In genomic region chr9:115957571-115957970, GRCh38 we compare ENCODE assay signal across 14 cellular contexts.
"Had no signal": no experiment of that assay in that cellular context is flagged by ENCODE, and none has a peak within 500 bp of the region (broad histone marks: within the 10 kb centered on the region; RNA-seq: fewer than 3 reads in every experiment).

No MANE protein-coding gene starts in this region.

- H3K36me3 ChIP-seq: left ventricle myocardium inferior, right atrium auricular region had no signal

- DNase-seq: activated B cell treated with CpG ODN at 0.5 μM for 24 hours; activated CD4-positive, alpha-beta T cell treated with anti-CD3 and anti-CD28 coated beads for 48 hours; activated CD8-positive, alpha-beta T cell treated with anti-CD3 and anti-CD28 coated beads for 36 hours; activated gamma-delta T cell; activated T-cell treated with anti-CD3 and anti-CD28 coated beads, Interleukin-2, amount 50 U/mL, for 72 hours; body of pancreas; caudate nucleus; effector CD8-positive, alpha-beta T cell; kidney; left ventricle myocardium inferior; occipital lobe; small intestine had no signal

- H3K27ac ChIP-seq: body of pancreas, hepatocyte, left ventricle myocardium inferior, right atrium auricular region had no signal

- H3K4me3 ChIP-seq: body of pancreas, hepatocyte, left ventricle myocardium inferior, right atrium auricular region had no signal

- H3K9me3 ChIP-seq: body of pancreas, right atrium auricular region had no signal
